Comparison of ENCODE assay signal across 23 cellular contexts in the genomic region with DNA sequence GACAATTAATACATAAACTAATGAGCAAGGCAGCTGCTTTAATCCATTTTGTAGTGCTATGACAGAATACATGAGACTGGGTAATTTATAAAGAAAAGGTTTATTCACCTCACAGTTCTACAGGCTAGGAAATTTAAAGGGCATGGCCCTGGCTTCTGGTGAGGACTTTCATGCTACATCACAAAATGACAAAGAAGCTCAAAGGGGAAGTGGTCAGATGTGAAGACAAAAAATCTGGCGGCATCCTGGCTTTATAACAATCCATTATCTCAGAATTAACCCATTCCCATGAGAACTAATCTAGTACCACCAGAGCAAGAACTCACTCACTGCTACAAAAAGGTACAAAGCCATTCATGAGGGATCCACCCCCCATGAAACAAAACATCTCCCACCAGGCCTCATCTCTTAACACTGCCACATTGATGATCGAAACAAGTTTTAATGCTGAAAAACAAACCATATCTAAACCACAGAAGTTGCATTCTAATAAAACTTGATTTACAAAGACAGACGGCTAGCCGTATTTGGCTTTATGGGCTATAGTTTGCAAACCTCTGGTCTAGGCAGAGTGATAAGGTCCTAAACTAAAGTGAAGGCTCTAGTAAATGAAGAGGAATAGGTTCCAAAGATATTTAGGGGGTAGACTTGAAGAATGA. TPM values are rescaled to one million over a fixed set of nuclear protein-coding genes. Genes with fewer than 3 reads are reported as not detected.
A peak's percentile ranks its signal among the peaks of the same experiment; 100 is the strongest.
DNase-seq lines count a peak whose midpoint lies in the region; ATAC-seq and TF ChIP-seq lines count a peak whose summit lies in the region.
"Had no signal": no experiment of that assay in that cellular context is flagged by ENCODE, and none has a peak within 500 bp of the region (broad histone marks: within the 10 kb centered on the region; RNA-seq: fewer than 3 reads in every experiment).

No MANE protein-coding gene starts in this region.

- peaks cover 57 to 80% (median 65%) of the 10 kb centered on the region in 4 donors for H3K4me1 Mint-ChIP-seq in CD4-positive, CD25-positive, alpha-beta regulatory T cell
- peaks cover 70% of the 10 kb centered on the region for H3K4me1 Mint-ChIP-seq in activated CD8-positive, alpha-beta T cell treated with anti-CD3 and anti-CD28 coated beads for 36 hours (ENCODE audit: low read depth)
- H3K4me1 Mint-ChIP-seq in naive thymus-derived CD8-positive, alpha-beta T cell, result peaks cover 46 to 82% (median 74%) of the 10 kb centered on the region in 4 donors

- peaks cover 8 to 13% of the 10 kb centered on the region in 2 experiments for H3K9me3 ChIP-seq in CD4-positive, CD25-positive, alpha-beta regulatory T cell (ENCODE audit: control insufficient read depth in 2 of 2, low read length in 2 of 2)

- H3K4me3 Mint-ChIP-seq in CD4-positive, CD25-positive, alpha-beta regulatory T cell, result peak overlapping the region; percentile 16 to 55 (median 31)
- no peak overlapping the region for H3K4me3 Mint-ChIP-seq in activated CD8-positive, alpha-beta T cell treated with anti-CD3 and anti-CD28 coated beads for 36 hours
- H3K4me3 Mint-ChIP-seq in naive thymus-derived CD8-positive, alpha-beta T cell, result peak overlapping the region in 9 of 10 donors; percentile 1 to 67 (median 47)
- H3K4me3 Mint-ChIP-seq: nephron had no signal

- ATAC-seq in CD4-positive, CD25-positive, alpha-beta regulatory T cell (ENCODE audit: low read depth in 2 of 2), result no peak
- peak; percentile 31 for ATAC-seq in activated CD8-positive, alpha-beta T cell treated with anti-CD3 and anti-CD28 coated beads for 36 hours
- peak in 1 of 2 donors; percentile 51 for ATAC-seq in naive thymus-derived CD8-positive, alpha-beta T cell
- ATAC-seq in GM18517 (IDR thresholded peaks at IDR 0.05; ENCODE audit: unreplicated experiment), result no peak

- CTCF ChIA-PET in activated CD8-positive, alpha-beta T cell treated with anti-CD3 and anti-CD28 coated beads for 36 hours (lab: Charles Lee), result no interaction called here

- H3K4me1 ChIP-seq in CD4-positive, CD25-positive, alpha-beta regulatory T cell (ENCODE audit: control insufficient read depth, insufficient read depth, low read length, poor library complexity, severe bottlenecking), result peaks cover 31% of the 10 kb centered on the region
- H3K4me1 ChIP-seq: Caco-2 had no signal

- DNase-seq in CD4-positive, CD25-positive, alpha-beta regulatory T cell, result no peak
- peak; percentile 54 for DNase-seq in KBM-7
- DNase-seq in activated CD8-positive, alpha-beta T cell treated with anti-CD3 and anti-CD28 coated beads for 36 hours, result no peak
- no peak for DNase-seq in naive thymus-derived CD8-positive, alpha-beta T cell
- DNase-seq in NCI-H1436 (lab: John Stamatoyannopoulos, UW), result no peak
- no peak for DNase-seq in stimulated activated CD4-positive, alpha-beta T cell treated with anti-CD3 and anti-CD28 coated beads, Interleukin-2, amount 100 ng/mL, for 48 hours
- no peak for DNase-seq in HuH-7.5 (ENCODE audit: low spot score)
- DNase-seq: activated CD4-positive, alpha-beta T cell treated with anti-CD3 and anti-CD28 coated beads, Interleukin-2, amount 50 U/mL, for 4 hours; activated naive CD4-positive, alpha-beta T cell treated with Interleukin-2 at 50 U/mL for 16 hours; activated T-cell treated with anti-CD3 and anti-CD28 coated beads, Interleukin-2, amount 50 U/mL, for 1 hour; Caco-2; DND-41; effector memory CD4-positive, alpha-beta T cell; esophagus squamous epithelium; KG1; NCI-H1105 treated with DMSO at 0.1 percent for 48 hours; NCI-H524 treated with DMSO at 0.1 percent for 48 hours; posterior cingulate gyrus; sigmoid colon; SW 1271 had no signal

- POLR2A ChIA-PET in activated CD8-positive, alpha-beta T cell treated with anti-CD3 and anti-CD28 coated beads for 36 hours (lab: Charles Lee), result no interaction called here
- POLR2A ChIA-PET in naive thymus-derived CD8-positive, alpha-beta T cell (lab: Charles Lee), result interaction anchor here (1.1 kb wide), 1 partner anchor 44 kb away, joined by 3 read pairs; a partner anchor contains a TSS

- H3K36me3 Mint-ChIP-seq in CD4-positive, CD25-positive, alpha-beta regulatory T cell, result peaks cover 17% of the 10 kb centered on the region
- H3K36me3 Mint-ChIP-seq in activated CD8-positive, alpha-beta T cell treated with anti-CD3 and anti-CD28 coated beads for 36 hours (ENCODE audit: low read depth), result peaks cover 41% of the 10 kb centered on the region
- peaks cover 8 to 26% (median 20%) of the 10 kb centered on the region in 3 donors for H3K36me3 Mint-ChIP-seq in naive thymus-derived CD8-positive, alpha-beta T cell

- H3K27ac ChIP-seq in CD4-positive, CD25-positive, alpha-beta regulatory T cell (ENCODE audit: insufficient read depth, low read length, poor library complexity, severe bottlenecking), result no peak overlapping the region
- H3K27ac ChIP-seq: esophagus squamous epithelium, sigmoid colon, VCaP had no signal

- intact Hi-C loops in activated CD8-positive, alpha-beta T cell treated with anti-CD3 and anti-CD28 coated beads for 36 hours (cut with micrococcal nuclease), result no loop called here

- H3K36me3 ChIP-seq in CD4-positive, CD25-positive, alpha-beta regulatory T cell (ENCODE audit: control insufficient read depth, insufficient read depth, low read length), result peaks cover 6% of the 10 kb centered on the region
- H3K36me3 ChIP-seq: sigmoid colon had no signal

- H3K27me3 Mint-ChIP-seq in CD4-positive, CD25-positive, alpha-beta regulatory T cell, result no peaks in the 10 kb centered on the region
- no peaks in the 10 kb centered on the region for H3K27me3 Mint-ChIP-seq in activated CD8-positive, alpha-beta T cell treated with anti-CD3 and anti-CD28 coated beads for 36 hours
- no peaks in the 10 kb centered on the region for H3K27me3 Mint-ChIP-seq in naive thymus-derived CD8-positive, alpha-beta T cell

- no peaks in the 10 kb centered on the region for H3K27me3 ChIP-seq in CD4-positive, CD25-positive, alpha-beta regulatory T cell (ENCODE audit: control insufficient read depth, insufficient read depth, low read length)
- H3K27me3 ChIP-seq: esophagus squamous epithelium, sigmoid colon had no signal

- TF ChIP-seq CTCF in activated CD8-positive, alpha-beta T cell treated with anti-CD3 and anti-CD28 coated beads for 36 hours (IDR thresholded peaks at IDR 0.05), result no peak

- H3K27ac Mint-ChIP-seq in CD4-positive, CD25-positive, alpha-beta regulatory T cell, result peak overlapping the region in 2 of 3 donors; percentile 25 to 34
- H3K27ac Mint-ChIP-seq in activated CD8-positive, alpha-beta T cell treated with anti-CD3 and anti-CD28 coated beads for 36 hours, result peak overlapping the region; percentile 34
- peak overlapping the region in 6 of 10 donors; percentile 18 to 90 (median 26) for H3K27ac Mint-ChIP-seq in naive thymus-derived CD8-positive, alpha-beta T cell

- peaks cover 6 to 22% (median 9%) of the 10 kb centered on the region in 7 donors for H3K9me3 Mint-ChIP-seq in CD4-positive, CD25-positive, alpha-beta regulatory T cell
- peaks cover 20% of the 10 kb centered on the region for H3K9me3 Mint-ChIP-seq in activated CD8-positive, alpha-beta T cell treated with anti-CD3 and anti-CD28 coated beads for 36 hours
- H3K9me3 Mint-ChIP-seq in naive thymus-derived CD8-positive, alpha-beta T cell, result peaks cover 5 to 40% (median 15%) of the 10 kb centered on the region in 9 donors

- H3K4me3 ChIP-seq in CD4-positive, CD25-positive, alpha-beta regulatory T cell (ENCODE audit: low read depth, low read length), result no peak overlapping the region
- H3K4me3 ChIP-seq: esophagus squamous epithelium, sigmoid colon had no signal

- in situ Hi-C loops in KBM-7 (cut with MboI; ENCODE audit: low pct_unique_long_range_greater_than_20kb, low sequenced_read_pairs), result no loop called here

RNA-seq across cellular contexts. Expression of a gene that starts 44.2 kb away (rescaled TPM):
- total RNA-seq in CD4-positive, CD25-positive, alpha-beta regulatory T cell, result 45.4 TPM
- polyA plus RNA-seq in CD4-positive, CD25-positive, alpha-beta regulatory T cell, result 10 to 100 TPM; 12.9 to 15.9 (median 14.9) TPM
- total RNA-seq in activated CD8-positive, alpha-beta T cell treated with anti-CD3 and anti-CD28 coated beads for 36 hours, result 10 to 100 TPM; 29.0 to 32.1 TPM
- total RNA-seq in naive thymus-derived CD8-positive, alpha-beta T cell, result 10 to 100 TPM; 38.1 to 38.5 TPM
- polyA plus RNA-seq in naive thymus-derived CD8-positive, alpha-beta T cell, result 10 to 100 TPM; 12.7 to 14.1 (median 12.8) TPM
